In genomic region chr5:44827681-44828080, GRCh38 we compare ENCODE assay signal across 16 cellular contexts.
DNase-seq lines count a peak whose midpoint lies in the region; ATAC-seq and TF ChIP-seq lines count a peak whose summit lies in the region.
"Had no signal": no experiment of that assay in that cellular context is flagged by ENCODE, and none has a peak within 500 bp of the region (broad histone marks: within the 10 kb centered on the region; RNA-seq: fewer than 3 reads in every experiment).

No MANE protein-coding gene starts in this region.

- no peaks in the 10 kb centered on the region for H3K9me3 Mint-ChIP-seq in effector memory CD8-positive, alpha-beta T cell
- H3K9me3 Mint-ChIP-seq: CD4-positive, CD25-positive, alpha-beta regulatory T cell; CD8-positive, alpha-beta memory T cell had no signal

- peaks cover 13 to 18% of the 10 kb centered on the region in 2 donors for H3K4me1 Mint-ChIP-seq in effector memory CD8-positive, alpha-beta T cell (ENCODE audit: low read depth in 2 of 2)

- TF ChIP-seq CTCF in GM13976 (IDR thresholded peaks at IDR 0.05; ENCODE audit: borderline replicate concordance, control extremely low read depth, extremely low read depth, insufficient read depth, missing control alignments): no peak

- DNase-seq in NCI-H526 (lab: John Stamatoyannopoulos, UW) (peak; percentile 83 to 84), UCSD-AML1 (lab: John Stamatoyannopoulos, UW; ENCODE audit: unreplicated experiment) (peak; percentile 1), GM13976 (ENCODE audit: low spot score) (no peak), NCI-H748 treated with DMSO at 0.1 percent for 48 hours (lab: John Stamatoyannopoulos, UW) (no peak)
- no peak for DNase-seq in effector memory CD8-positive, alpha-beta T cell
- no peak for DNase-seq in activated CD4-positive, CD25-positive, alpha-beta regulatory T cell (lab: John Stamatoyannopoulos, UW)
- DNase-seq: ACHN; BE2C; C1 segment of cervical spinal cord; CD4-positive, CD25-positive, alpha-beta regulatory T cell; CD8-positive, alpha-beta memory T cell; COR-L47; GF-D8; GM23248; HCEC 1CT had no signal

- H3K27me3 Mint-ChIP-seq in effector memory CD8-positive, alpha-beta T cell: no peaks in the 10 kb centered on the region
- H3K27me3 Mint-ChIP-seq: CD4-positive, CD25-positive, alpha-beta regulatory T cell; CD8-positive, alpha-beta memory T cell had no signal

- no peak overlapping the region for H3K4me3 Mint-ChIP-seq in effector memory CD8-positive, alpha-beta T cell
- H3K4me3 Mint-ChIP-seq: CD4-positive, CD25-positive, alpha-beta regulatory T cell; CD8-positive, alpha-beta memory T cell had no signal

- H3K27ac Mint-ChIP-seq in effector memory CD8-positive, alpha-beta T cell: no peak overlapping the region
- H3K27ac Mint-ChIP-seq: CD4-positive, CD25-positive, alpha-beta regulatory T cell had no signal

- in situ Hi-C loops in GM13976 (cut with MboI; ENCODE audit: low sequenced_read_pairs, unreplicated experiment): no loop called here

- ATAC-seq in effector memory CD8-positive, alpha-beta T cell (replicated peaks): peak; percentile 24
- ATAC-seq in GM18870 (IDR thresholded peaks at IDR 0.05; ENCODE audit: unreplicated experiment): no peak

- no peaks in the 10 kb centered on the region for H3K36me3 Mint-ChIP-seq in effector memory CD8-positive, alpha-beta T cell (ENCODE audit: insufficient read depth)

Comparison
In these comparisons a context has a peak if more than half of its experiments do, and no peak if none do; other contexts are left out.
1. DNase-seq: peak in NCI-H526 (2 of 2) and UCSD-AML1 (single experiment); none in effector memory CD8-positive, alpha-beta T cell (0 of 3), GM13976 (single experiment), activated CD4-positive, CD25-positive, alpha-beta regulatory T cell (0 of 4) and NCI-H748 treated with DMSO at 0.1 percent for 48 hours (single experiment).